In the genomic region with DNA sequence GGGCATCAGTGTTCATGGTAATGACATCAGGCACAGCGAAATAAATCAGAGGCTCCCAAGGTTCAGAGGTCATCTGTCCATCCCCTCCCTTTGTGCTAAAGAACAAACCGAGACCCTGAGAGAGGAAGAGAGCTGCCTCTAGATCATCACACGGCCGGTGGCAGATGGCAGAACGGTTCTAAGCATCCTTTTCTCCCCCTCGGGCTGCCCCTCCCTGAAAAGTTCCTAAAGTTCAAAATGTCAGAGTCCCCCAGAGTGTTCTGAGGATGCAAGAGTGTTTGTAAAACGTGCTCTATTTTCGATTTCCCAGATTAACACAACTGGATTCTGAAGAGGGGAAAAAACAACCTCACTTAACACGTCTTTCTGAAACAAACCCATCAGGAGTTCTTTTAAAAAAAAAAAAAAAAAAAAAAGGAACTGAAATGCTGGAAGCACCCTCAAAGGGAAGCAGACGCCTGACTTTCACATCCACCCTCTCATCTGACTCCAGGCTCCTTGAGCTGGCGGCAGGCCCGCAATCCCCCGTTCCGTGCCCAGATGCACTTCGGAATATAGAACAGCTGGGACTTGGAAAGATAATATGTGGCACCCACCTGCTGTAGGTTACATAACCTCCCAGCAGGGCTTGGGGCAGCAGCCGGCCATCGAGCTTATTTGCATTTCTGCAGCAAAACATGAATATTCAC, we compare ENCODE assay signal across 8 cellular contexts.
DNase-seq lines count a peak whose midpoint lies in the region; ATAC-seq and TF ChIP-seq lines count a peak whose summit lies in the region.

No MANE protein-coding gene starts in this region.

- no peaks in the 10 kb centered on the region for H3K36me3 Mint-ChIP-seq in CD8-positive, alpha-beta memory T cell
- H3K36me3 Mint-ChIP-seq in activated T-cell treated with anti-CD3 and anti-CD28 coated beads, Interleukin-2, amount 50 U/mL, for 4 hours (ENCODE audit: insufficient read depth): no peaks in the 10 kb centered on the region
- H3K36me3 Mint-ChIP-seq in immature natural killer cell: no peaks in the 10 kb centered on the region
- peaks cover 11% of the 10 kb centered on the region for H3K36me3 Mint-ChIP-seq in stimulated activated effector memory CD8-positive, alpha-beta T cell treated with anti-CD3 and anti-CD28 coated beads, Interleukin-12 subunit alpha, Interleukin-12 subunit beta, amount 100 ng/mL, for 72 hours

- TF ChIP-seq CTCF in MM.1S (IDR thresholded peaks at IDR 0.05; ENCODE audit: low read length): no peak

- no peaks in the 10 kb centered on the region for H3K9me3 ChIP-seq in CD8-positive, alpha-beta memory T cell (ENCODE audit: low read length)
- H3K9me3 ChIP-seq in MM.1S (replicated peaks; ENCODE audit: insufficient read depth, low read length): no peaks in the 10 kb centered on the region

- no peak overlapping the region for H3K9ac ChIP-seq in MM.1S (ENCODE audit: low read length)

- peaks cover 10% of the 10 kb centered on the region; the same call in 1 of the 2 replicates for H3F3A ChIP-seq in MM.1S (ENCODE audit: insufficient read depth, low read length)

- H3K27ac Mint-ChIP-seq in CD8-positive, alpha-beta memory T cell: peak overlapping the region in 2 of 8 donors; percentile 55 to 56
- peak overlapping the region in 5 of 6 donors; percentile 2 to 69 (median 66) for H3K27ac Mint-ChIP-seq in immature natural killer cell
- no peak overlapping the region for H3K27ac Mint-ChIP-seq in stimulated activated effector memory CD8-positive, alpha-beta T cell treated with anti-CD3 and anti-CD28 coated beads, Interleukin-12 subunit alpha, Interleukin-12 subunit beta, amount 100 ng/mL, for 72 hours

- H3K27me3 ChIP-seq in CD8-positive, alpha-beta memory T cell (ENCODE audit: insufficient read depth, low read length, poor library complexity, severe bottlenecking): no peaks in the 10 kb centered on the region
- H3K27me3 ChIP-seq in MM.1S (replicated peaks; ENCODE audit: insufficient read depth, low read length): peaks cover 19% of the 10 kb centered on the region

- no peaks in the 10 kb centered on the region for H3K79me2 ChIP-seq in MM.1S (ENCODE audit: low read length)

- H3K4me1 Mint-ChIP-seq in CD8-positive, alpha-beta memory T cell: peaks cover 16 to 48% (median 24%) of the 10 kb centered on the region in 3 donors
- H3K4me1 Mint-ChIP-seq in activated T-cell treated with anti-CD3 and anti-CD28 coated beads, Interleukin-2, amount 50 U/mL, for 4 hours (ENCODE audit: low read depth): peaks cover 31% of the 10 kb centered on the region
- H3K4me1 Mint-ChIP-seq in immature natural killer cell: peaks cover 27 to 40% of the 10 kb centered on the region in 2 donors
- H3K4me1 Mint-ChIP-seq in stimulated activated effector memory CD8-positive, alpha-beta T cell treated with anti-CD3 and anti-CD28 coated beads, Interleukin-12 subunit alpha, Interleukin-12 subunit beta, amount 100 ng/mL, for 72 hours: peaks cover 34% of the 10 kb centered on the region

- DNase-seq in CD8-positive, alpha-beta memory T cell: no peak
- DNase-seq in MM.1S (peak; percentile 20), immature natural killer cell (no peak)
- DNase-seq in activated T-cell treated with anti-CD3 and anti-CD28 coated beads, Interleukin-2, amount 50 U/mL, for 4 hours: no peak
- no peak for DNase-seq in stimulated activated effector memory CD8-positive, alpha-beta T cell treated with anti-CD3 and anti-CD28 coated beads, Interleukin-12 subunit alpha, Interleukin-12 subunit beta, amount 100 ng/mL, for 72 hours (ENCODE audit: low spot score in 2 of 2)

- H3K9me3 Mint-ChIP-seq in CD8-positive, alpha-beta memory T cell: no peaks in the 10 kb centered on the region
- no peaks in the 10 kb centered on the region for H3K9me3 Mint-ChIP-seq in activated T-cell treated with anti-CD3 and anti-CD28 coated beads, Interleukin-2, amount 50 U/mL, for 4 hours
- H3K9me3 Mint-ChIP-seq in immature natural killer cell: no peaks in the 10 kb centered on the region
- H3K9me3 Mint-ChIP-seq in stimulated activated effector memory CD8-positive, alpha-beta T cell treated with anti-CD3 and anti-CD28 coated beads, Interleukin-12 subunit alpha, Interleukin-12 subunit beta, amount 100 ng/mL, for 72 hours: no peaks in the 10 kb centered on the region

- H2AFZ ChIP-seq in MM.1S (ENCODE audit: low read length): no peak overlapping the region; the same call in 1 of the 2 replicates

- H3K4me2 ChIP-seq in MM.1S (ENCODE audit: low read depth, low read length): peak overlapping the region; percentile 89

- POLR2A ChIA-PET in CD8-positive, alpha-beta memory T cell (lab: Charles Lee): interaction anchor here (1.5 kb wide), 1 partner anchor 60 kb away, joined by 4 read pairs; no protein-coding TSS in a partner anchor

- H3K36me3 ChIP-seq in CD8-positive, alpha-beta memory T cell (ENCODE audit: insufficient read depth, low read length): no peaks in the 10 kb centered on the region
- no peaks in the 10 kb centered on the region for H3K36me3 ChIP-seq in MM.1S (replicated peaks; ENCODE audit: insufficient read depth, low read length)

- no peaks in the 10 kb centered on the region for H4K20me1 ChIP-seq in MM.1S (ENCODE audit: insufficient read depth, low read length)

- H3K27ac ChIP-seq in CD8-positive, alpha-beta memory T cell (ENCODE audit: low read depth, low read length): no peak overlapping the region
- H3K27ac ChIP-seq in MM.1S (ENCODE audit: low read length): no peak overlapping the region; the same call in 1 of the 2 replicates

- H3K4me1 ChIP-seq in CD8-positive, alpha-beta memory T cell (ENCODE audit: insufficient read depth, low read length): peaks cover 22% of the 10 kb centered on the region
- H3K4me1 ChIP-seq in MM.1S (ENCODE audit: low read length): peaks cover 11% of the 10 kb centered on the region; the same call in 1 of the 2 replicates

- peak overlapping the region; percentile 48 to 83 (median 67) for H3K4me3 Mint-ChIP-seq in CD8-positive, alpha-beta memory T cell
- peak overlapping the region; percentile 38 for H3K4me3 Mint-ChIP-seq in activated T-cell treated with anti-CD3 and anti-CD28 coated beads, Interleukin-2, amount 50 U/mL, for 4 hours
- peak overlapping the region; percentile 79 to 83 (median 82) for H3K4me3 Mint-ChIP-seq in immature natural killer cell
- H3K4me3 Mint-ChIP-seq in stimulated activated effector memory CD8-positive, alpha-beta T cell treated with anti-CD3 and anti-CD28 coated beads, Interleukin-12 subunit alpha, Interleukin-12 subunit beta, amount 100 ng/mL, for 72 hours: peak overlapping the region; percentile 72

- CTCF ChIA-PET in CD8-positive, alpha-beta memory T cell (lab: Charles Lee): interaction anchor here (0.7 to 2.1 kb wide), 9 partner anchors 9 to 1857 kb away, joined by 3 to 5 read pairs (median 4); no protein-coding TSS in a partner anchor

- H3K4me3 ChIP-seq in CD8-positive, alpha-beta memory T cell (ENCODE audit: low read length): peak overlapping the region; percentile 14
- peak overlapping the region; percentile 42 for H3K4me3 ChIP-seq in MM.1S (ENCODE audit: low read length)

- no peak for ATAC-seq in activated T-cell treated with anti-CD3 and anti-CD28 coated beads, Interleukin-2, amount 50 U/mL, for 4 hours
- no peak for ATAC-seq in stimulated activated effector memory CD8-positive, alpha-beta T cell treated with anti-CD3 and anti-CD28 coated beads, Interleukin-12 subunit alpha, Interleukin-12 subunit beta, amount 100 ng/mL, for 72 hours
- ATAC-seq in activated CD4-positive, CD25-positive, alpha-beta regulatory T cell treated with anti-CD3 and anti-CD28 coated beads, Interleukin-2, amount 50 U/mL, for 24 hours: no peak
- no peak for ATAC-seq in HG03565 (IDR thresholded peaks at IDR 0.05; ENCODE audit: unreplicated experiment)
- ATAC-seq in HG03442 (IDR thresholded peaks at IDR 0.05; ENCODE audit: unreplicated experiment): no peak

- H3K27me3 Mint-ChIP-seq in CD8-positive, alpha-beta memory T cell: peaks cover 0 to 2% of the 10 kb centered on the region in 2 donors
- peaks cover 5% of the 10 kb centered on the region for H3K27me3 Mint-ChIP-seq in activated T-cell treated with anti-CD3 and anti-CD28 coated beads, Interleukin-2, amount 50 U/mL, for 4 hours (ENCODE audit: low read depth)
- H3K27me3 Mint-ChIP-seq in immature natural killer cell (ENCODE audit: low read depth in 3 of 3): peaks cover 2 to 16% (median 8%) of the 10 kb centered on the region in 3 donors

- H3K9me2 ChIP-seq in MM.1S (replicated peaks; ENCODE audit: insufficient read depth, low read length): no peaks in the 10 kb centered on the region
